31 cellular contexts compared by ENCODE assay signal in the genomic region with DNA sequence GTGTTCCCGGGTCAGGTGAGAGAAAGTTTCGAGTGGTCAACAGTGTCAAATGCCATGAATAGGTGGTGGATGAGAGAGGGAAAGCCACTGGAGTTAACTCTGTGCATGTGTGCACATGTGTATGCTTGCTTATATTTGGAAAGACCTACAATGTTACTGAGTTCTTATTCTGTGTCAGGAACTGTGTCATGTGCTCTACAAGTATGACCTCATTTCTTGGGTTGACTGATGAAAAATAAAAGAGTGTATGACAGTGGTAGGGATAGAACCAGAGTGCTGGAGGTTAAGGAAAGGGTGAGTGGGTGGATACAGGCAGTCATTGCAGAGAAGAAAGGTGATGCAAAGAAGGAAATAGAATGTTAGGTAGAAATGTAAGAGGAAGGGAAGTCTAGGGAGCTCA. TPM values are rescaled to one million over a fixed set of nuclear protein-coding genes. Genes with fewer than 3 reads are reported as not detected.
"Had no signal": no experiment of that assay in that cellular context is flagged by ENCODE, and none has a peak within 500 bp of the region (broad histone marks: within the 10 kb centered on the region; RNA-seq: fewer than 3 reads in every experiment).

No MANE protein-coding gene starts in this region.

- H3K27me3 Mint-ChIP-seq: type B pancreatic cell had no signal

- H3K36me3 Mint-ChIP-seq: stimulated activated effector memory CD8-positive, alpha-beta T cell treated with anti-CD3 and anti-CD28 coated beads, Interleukin-12 subunit alpha, Interleukin-12 subunit beta, amount 100 ng/mL, for 72 hours; stimulated activated memory B cell treated with anti-CD40 and anti-IgM and Interleukin-4, amounts not matched to agents 10 μg/mL and 1 μg/mL and 100 μg/mL, for 72 hours; stimulated activated naive B cell treated with anti-CD40 and anti-IgM and Interleukin-4, amounts not matched to agents 10 μg/mL and 1 μg/mL and 100 μg/mL, for 72 hours; type B pancreatic cell had no signal

- H3K27ac ChIP-seq: stomach, suprapubic skin, testis, thoracic aorta, thyroid gland, tibial artery, tibial nerve, transverse colon, upper lobe of left lung, upper lobe of right lung, uterus, vagina had no signal

- H3K9me3 Mint-ChIP-seq: stimulated activated effector memory CD8-positive, alpha-beta T cell treated with anti-CD3 and anti-CD28 coated beads, Interleukin-12 subunit alpha, Interleukin-12 subunit beta, amount 100 ng/mL, for 72 hours; stimulated activated memory B cell treated with anti-CD40 and anti-IgM and Interleukin-4, amounts not matched to agents 10 μg/mL and 1 μg/mL and 100 μg/mL, for 72 hours; stimulated activated naive B cell treated with anti-CD40 and anti-IgM and Interleukin-4, amounts not matched to agents 10 μg/mL and 1 μg/mL and 100 μg/mL, for 72 hours; stimulated activated naive CD8-positive, alpha-beta T cell treated with anti-CD3 and anti-CD28 coated beads, Interleukin-15, amount 100 ng/mL, for 72 hours; stimulated activated naive CD8-positive, alpha-beta T cell treated with anti-CD3 and anti-CD28 coated beads, Interleukin-15, Interleukin-2, amounts not matched to agents 100 ng/mL and 50 ng/mL, for 24 hours; type B pancreatic cell had no signal

- ATAC-seq: stimulated activated effector memory CD8-positive, alpha-beta T cell treated with anti-CD3 and anti-CD28 coated beads, Interleukin-12 subunit alpha, Interleukin-12 subunit beta, amount 100 ng/mL, for 72 hours; stimulated activated memory B cell treated with anti-CD40 and anti-IgM and Interleukin-4, amounts not matched to agents 10 μg/mL and 1 μg/mL and 100 μg/mL, for 72 hours; stimulated activated naive B cell treated with anti-CD40 and anti-IgM and Interleukin-4, amounts not matched to agents 10 μg/mL and 1 μg/mL and 100 μg/mL, for 72 hours; stimulated activated naive CD8-positive, alpha-beta T cell treated with anti-CD3 and anti-CD28 coated beads, Interleukin-15, amount 100 ng/mL, for 72 hours; stimulated activated naive CD8-positive, alpha-beta T cell treated with anti-CD3 and anti-CD28 coated beads, Interleukin-15, Interleukin-2, amounts not matched to agents 100 U/mL and 50 U/mL, for 24 hours; upper lobe of right lung had no signal

- H3K4me3 Mint-ChIP-seq: stimulated activated effector memory CD8-positive, alpha-beta T cell treated with anti-CD3 and anti-CD28 coated beads, Interleukin-12 subunit alpha, Interleukin-12 subunit beta, amount 100 ng/mL, for 72 hours; stimulated activated memory B cell treated with anti-CD40 and anti-IgM and Interleukin-4, amounts not matched to agents 10 μg/mL and 1 μg/mL and 100 μg/mL, for 72 hours; stimulated activated naive B cell treated with anti-CD40 and anti-IgM and Interleukin-4, amounts not matched to agents 10 μg/mL and 1 μg/mL and 100 μg/mL, for 72 hours; stimulated activated naive CD8-positive, alpha-beta T cell treated with anti-CD3 and anti-CD28 coated beads, Interleukin-15, amount 100 ng/mL, for 72 hours; stimulated activated naive CD8-positive, alpha-beta T cell treated with anti-CD3 and anti-CD28 coated beads, Interleukin-15, Interleukin-2, amounts not matched to agents 100 ng/mL and 50 ng/mL, for 24 hours; type B pancreatic cell had no signal

- H3K4me3 ChIP-seq: stomach, suprapubic skin, testis, thoracic aorta, thyroid gland, tibial artery, tibial nerve, transverse colon, upper lobe of left lung, upper lobe of right lung, uterus, vagina had no signal

- FAIRE-seq: urothelium cell line had no signal

- H3K36me3 ChIP-seq: stomach, suprapubic skin, thoracic aorta, thyroid gland, tibial artery, tibial nerve, transverse colon, upper lobe of left lung, upper lobe of right lung, uterus, vagina had no signal

- H3K4me1 ChIP-seq: stomach, suprapubic skin, testis, thyroid gland, tibial artery, tibial nerve, transverse colon, upper lobe of left lung, upper lobe of right lung, uterus, vagina had no signal

- H3K27ac Mint-ChIP-seq: stimulated activated effector memory CD8-positive, alpha-beta T cell treated with anti-CD3 and anti-CD28 coated beads, Interleukin-12 subunit alpha, Interleukin-12 subunit beta, amount 100 ng/mL, for 72 hours; stimulated activated memory B cell treated with anti-CD40 and anti-IgM and Interleukin-4, amounts not matched to agents 10 μg/mL and 1 μg/mL and 100 μg/mL, for 72 hours; stimulated activated naive B cell treated with anti-CD40 and anti-IgM and Interleukin-4, amounts not matched to agents 10 μg/mL and 1 μg/mL and 100 μg/mL, for 72 hours; stimulated activated naive CD8-positive, alpha-beta T cell treated with anti-CD3 and anti-CD28 coated beads, Interleukin-15, Interleukin-2, amounts not matched to agents 100 ng/mL and 50 ng/mL, for 24 hours; type B pancreatic cell had no signal

- DNase-seq: stimulated activated CD4-positive, alpha-beta T cell treated with anti-CD3 and anti-CD28 coated beads, Interleukin-2, amount 100 ng/mL, for 48 hours; stimulated activated CD4-positive, alpha-beta T cell treated with anti-CD3 and anti-CD28 coated beads, Interleukin-4, amount 100 ng/mL, for 1 hour; stimulated activated CD4-positive, alpha-beta T cell treated with anti-CD3 and anti-CD28 coated beads, Interleukin-4, amount 100 ng/mL, for 24 hours; stimulated activated CD4-positive, alpha-beta T cell treated with anti-CD3 and anti-CD28 coated beads, Interleukin-4, amount 100 ng/mL, for 4 hours; stimulated activated CD8-positive, alpha-beta memory T cell treated with anti-CD3 and anti-CD28 coated beads, Interleukin-4, amount 100 ng/mL, for 48 hours; stimulated activated naive B cell treated with anti-CD40 and anti-IgM and Interleukin-4, amounts not matched to agents 10 μg/mL and 1 μg/mL and 100 μg/mL, for 72 hours; stimulated activated naive CD4-positive, alpha-beta T cell; stimulated activated naive CD4-positive, alpha-beta T cell treated with Interleukin-2 at 50 U/mL for 16 hours; stimulated activated naive CD8-positive, alpha-beta T cell treated with anti-CD3 and anti-CD28 coated beads, Interleukin-15, amount 100 ng/mL, for 72 hours; stimulated activated naive CD8-positive, alpha-beta T cell treated with anti-CD3 and anti-CD28 coated beads, Interleukin-15, Interleukin-2, amounts not matched to agents 100 U/mL and 50 U/mL, for 24 hours; stomach; substantia nigra; testis; thyroid gland; tibial artery; transverse colon; trophoblast cell; upper lobe of left lung; upper lobe of right lung; uterus had no signal

- H3K9me3 ChIP-seq: stomach, suprapubic skin, testis, thoracic aorta, thyroid gland, tibial artery, tibial nerve, transverse colon, upper lobe of left lung, upper lobe of right lung, uterus, vagina had no signal

- H3K4me1 Mint-ChIP-seq: stimulated activated effector memory CD8-positive, alpha-beta T cell treated with anti-CD3 and anti-CD28 coated beads, Interleukin-12 subunit alpha, Interleukin-12 subunit beta, amount 100 ng/mL, for 72 hours; stimulated activated memory B cell treated with anti-CD40 and anti-IgM and Interleukin-4, amounts not matched to agents 10 μg/mL and 1 μg/mL and 100 μg/mL, for 72 hours; stimulated activated naive B cell treated with anti-CD40 and anti-IgM and Interleukin-4, amounts not matched to agents 10 μg/mL and 1 μg/mL and 100 μg/mL, for 72 hours; stimulated activated naive CD8-positive, alpha-beta T cell treated with anti-CD3 and anti-CD28 coated beads, Interleukin-15, amount 100 ng/mL, for 72 hours had no signal

- H3K27me3 ChIP-seq: suprapubic skin, testis, thyroid gland, tibial artery, transverse colon, upper lobe of left lung, upper lobe of right lung, uterus, vagina had no signal

RNA-seq across cellular contexts. Expression of gene DGKK, which starts 22.1 kb away (rescaled TPM):
- total RNA-seq: subcutaneous adipose tissue, suprapubic skin, thoracic aorta, thyroid gland, tibial nerve, ureter had no signal
